In genomic region chr6:24936641-24937317, GRCh38 we compare ENCODE assay signal across 9 cellular contexts. TPM values are rescaled to one million over a fixed set of nuclear protein-coding genes. Genes with fewer than 3 reads are reported as not detected.
A peak's percentile ranks its signal among the peaks of the same experiment; 100 is the strongest.
DNase-seq lines count a peak whose midpoint lies in the region; ATAC-seq and TF ChIP-seq lines count a peak whose summit lies in the region.
"Had no signal": no experiment of that assay in that cellular context is flagged by ENCODE, and none has a peak within 500 bp of the region (broad histone marks: within the 10 kb centered on the region; RNA-seq: fewer than 3 reads in every experiment).

No MANE protein-coding gene starts in this region.

- peaks cover 16% of the 10 kb centered on the region for H3K4me1 ChIP-seq in lower lobe of right lung
- peaks cover 16% of the 10 kb centered on the region for H3K4me1 ChIP-seq in H9 (ENCODE audit: insufficient read depth, low read length)
- peaks cover 3% of the 10 kb centered on the region for H3K4me1 ChIP-seq in suprapubic skin

- H3K9me3 ChIP-seq in lower lobe of right lung, result no peaks in the 10 kb centered on the region
- no peaks in the 10 kb centered on the region for H3K9me3 ChIP-seq in H9 (ENCODE audit: control insufficient read depth, low read depth, low read length)
- no peaks in the 10 kb centered on the region for H3K9me3 ChIP-seq in suprapubic skin
- H3K9me3 ChIP-seq: heart right ventricle had no signal

- H3K9ac ChIP-seq in H9 (ENCODE audit: extremely low read depth, insufficient read length, low read length), result no peak overlapping the region

- peaks cover 62% of the 10 kb centered on the region for H3K4me1 Mint-ChIP-seq in T-helper 1 cell treated with Interleukin-12 subunit alpha and Interleukin-12 subunit beta and Interleukin-4 antibody, amounts not matched to agents 30 μg/mL and 1 μg/mL, for 36 hours (ENCODE audit: low read depth)
- H3K4me1 Mint-ChIP-seq in H9, result peaks cover 47 to 54% of the 10 kb centered on the region in 2 experiments

- TF ChIP-seq CTCF in lower lobe of right lung (IDR thresholded peaks at IDR 0.05), result no peak
- no peak for TF ChIP-seq CTCF in H9 (conservative IDR thresholded peaks at IDR 0.05)
- TF ChIP-seq CTCF in suprapubic skin (IDR thresholded peaks at IDR 0.05), result no peak

- H4K91ac ChIP-seq in H9 (ENCODE audit: insufficient read length, low read depth, low read length), result no peak overlapping the region

- H3K14ac ChIP-seq in H9 (ENCODE audit: insufficient read depth, low read length), result no peak overlapping the region

- peak overlapping the region; percentile 100 for H3K4me3 Mint-ChIP-seq in T-helper 1 cell treated with Interleukin-12 subunit alpha and Interleukin-12 subunit beta and Interleukin-4 antibody, amounts not matched to agents 30 μg/mL and 1 μg/mL, for 36 hours
- peak overlapping the region in 1 of 2 experiments; percentile 7; a peak in 1 of 5 replicates for H3K4me3 Mint-ChIP-seq in H9

- no peak overlapping the region for H3K56ac ChIP-seq in H9 (ENCODE audit: insufficient read length, low read depth, low read length)

- no peak overlapping the region for H3K4me3 ChIP-seq in lower lobe of right lung
- no peak overlapping the region for H3K4me3 ChIP-seq in suprapubic skin

- H3K36me3 Mint-ChIP-seq in T-helper 1 cell treated with Interleukin-12 subunit alpha and Interleukin-12 subunit beta and Interleukin-4 antibody, amounts not matched to agents 30 μg/mL and 1 μg/mL, for 36 hours (ENCODE audit: low read depth), result peaks cover 54% of the 10 kb centered on the region
- H3K36me3 Mint-ChIP-seq in H9 (ENCODE audit: insufficient read depth in 1 of 3, low read depth in 3 of 3), result peaks cover 0 to 2% (median 0%) of the 10 kb centered on the region in 3 experiments; a peak in 1 of 7 replicates

- no peak for TF ChIP-seq EP300 in suprapubic skin (IDR thresholded peaks at IDR 0.05)

- H3K79me1 ChIP-seq in H9 (ENCODE audit: insufficient read depth, low read depth, low read length, poor library complexity, severe bottlenecking), result no peaks in the 10 kb centered on the region

- no peaks in the 10 kb centered on the region for H3K9me3 Mint-ChIP-seq in T-helper 1 cell treated with Interleukin-12 subunit alpha and Interleukin-12 subunit beta and Interleukin-4 antibody, amounts not matched to agents 30 μg/mL and 1 μg/mL, for 36 hours
- H3K9me3 Mint-ChIP-seq in H9, result no peaks in the 10 kb centered on the region; a peak in 1 of 5 replicates

- no peak overlapping the region for H3T11ph ChIP-seq in H9 (ENCODE audit: low read length)

- ATAC-seq in GM18858 (IDR thresholded peaks at IDR 0.05; ENCODE audit: unreplicated experiment) (peak; percentile 72), HG02642 (IDR thresholded peaks at IDR 0.05; ENCODE audit: poor library complexity, unreplicated experiment) (peak; percentile 74), lower lobe of right lung (peak; percentile 43 to 72)

- H3K27me3 ChIP-seq in lower lobe of right lung (ENCODE audit: low read depth), result no peaks in the 10 kb centered on the region
- H3K27me3 ChIP-seq in H9 (ENCODE audit: insufficient read depth, low read length), result no peaks in the 10 kb centered on the region
- H3K27me3 ChIP-seq in suprapubic skin, result no peaks in the 10 kb centered on the region
- H3K27me3 ChIP-seq: heart right ventricle had no signal

- H2AFZ ChIP-seq in H9 (ENCODE audit: low read length), result no peak overlapping the region

- H4K8ac ChIP-seq in H9 (replicated peaks; ENCODE audit: insufficient read length, low read depth, low read length), result no peak overlapping the region

- no peak for TF ChIP-seq POLR2A in suprapubic skin (IDR thresholded peaks at IDR 0.05)

- H3K36me3 ChIP-seq in lower lobe of right lung, result no peaks in the 10 kb centered on the region
- no peaks in the 10 kb centered on the region for H3K36me3 ChIP-seq in suprapubic skin
- H3K36me3 ChIP-seq: heart right ventricle had no signal

- H3K27ac ChIP-seq in lower lobe of right lung (peak overlapping the region; percentile 56), H9 (ENCODE audit: insufficient read length, low read depth, low read length) (no peak overlapping the region), suprapubic skin (no peak overlapping the region)

- H3K27ac Mint-ChIP-seq in T-helper 1 cell treated with Interleukin-12 subunit alpha and Interleukin-12 subunit beta and Interleukin-4 antibody, amounts not matched to agents 30 μg/mL and 1 μg/mL, for 36 hours, result peak overlapping the region; percentile 92
- no peak overlapping the region for H3K27ac Mint-ChIP-seq in H9

- H2BK120ac ChIP-seq in H9 (ENCODE audit: low read depth, low read length, poor library complexity, severe bottlenecking), result no peak overlapping the region

- WGBS in H9 (ENCODE audit: extremely low coverage, insufficient read length, low lambda C conversion rate), result no CpG with 5 or more reads among the region's 5 CpGs
- WGBS in suprapubic skin, result 68% methylated on average over 5 of the region's 5 CpGs

- intact Hi-C loops in lower lobe of right lung (cut with DNase I), result no loop called here

- DNase-seq in lower lobe of right lung (no peak), H9 (no peak), DMS 273 (lab: John Stamatoyannopoulos, UW; ENCODE audit: unreplicated experiment) (no peak), NCI-H82 (lab: John Stamatoyannopoulos, UW) (no peak), suprapubic skin (ENCODE audit: low spot score in 2 of 2) (no peak)
- DNase-seq: heart right ventricle had no signal

- H2BK12ac ChIP-seq in H9 (ENCODE audit: insufficient read length, low read depth, low read length), result no peak overlapping the region

- no peaks in the 10 kb centered on the region for H4K20me1 ChIP-seq in H9 (ENCODE audit: control insufficient read depth, insufficient read depth, insufficient read length)

- H3K4ac ChIP-seq in H9 (ENCODE audit: low read depth, low read length), result no peak overlapping the region

- H3K79me2 ChIP-seq in H9 (ENCODE audit: insufficient read depth, low read length), result peaks cover 13% of the 10 kb centered on the region; the same call in 1 of the 2 replicates

- no peak overlapping the region for H3K23ac ChIP-seq in H9 (ENCODE audit: insufficient read length, low read depth, low read length)

- no peak overlapping the region for H3K18ac ChIP-seq in H9 (ENCODE audit: insufficient read length, low read depth, low read length)

- H2BK15ac ChIP-seq in H9 (ENCODE audit: low read depth, low read length), result no peak overlapping the region

- no peak overlapping the region for H2AK5ac ChIP-seq in H9 (ENCODE audit: insufficient read length, low read length)

- no peak overlapping the region for H2BK5ac ChIP-seq in H9 (ENCODE audit: insufficient read length, low read length)

- H3K23me2 ChIP-seq in H9 (ENCODE audit: insufficient read length, low read depth, low read length, poor library complexity, severe bottlenecking), result peaks cover 3% of the 10 kb centered on the region

- no peaks in the 10 kb centered on the region for H3K27me3 Mint-ChIP-seq in T-helper 1 cell treated with Interleukin-12 subunit alpha and Interleukin-12 subunit beta and Interleukin-4 antibody, amounts not matched to agents 30 μg/mL and 1 μg/mL, for 36 hours (ENCODE audit: low read depth)
- no peaks in the 10 kb centered on the region for H3K27me3 Mint-ChIP-seq in H9 (ENCODE audit: low read depth)

- H2BK20ac ChIP-seq in H9 (ENCODE audit: low read depth, low read length, poor library complexity, severe bottlenecking), result no peak overlapping the region

- H3K4me2 ChIP-seq in H9 (ENCODE audit: insufficient read depth, insufficient read length, low read length), result no peak overlapping the region

- H4K5ac ChIP-seq in H9 (ENCODE audit: insufficient read length, low read depth, low read length), result no peak overlapping the region

RNA-seq across cellular contexts. Expression of gene RIPOR2, which starts 1.0 kb away (rescaled TPM):
- total RNA-seq in lower lobe of right lung (38.0 TPM), H9 (2021) (5.0 and 5.1 TPM in 2 replicates), suprapubic skin (10 to 100 TPM in 3 of 4 donors, 1 to 10 TPM in 1; 3.8 to 12.8 (median 11.4) TPM)
